13 cellular contexts compared by ENCODE assay signal in the genomic region with DNA sequence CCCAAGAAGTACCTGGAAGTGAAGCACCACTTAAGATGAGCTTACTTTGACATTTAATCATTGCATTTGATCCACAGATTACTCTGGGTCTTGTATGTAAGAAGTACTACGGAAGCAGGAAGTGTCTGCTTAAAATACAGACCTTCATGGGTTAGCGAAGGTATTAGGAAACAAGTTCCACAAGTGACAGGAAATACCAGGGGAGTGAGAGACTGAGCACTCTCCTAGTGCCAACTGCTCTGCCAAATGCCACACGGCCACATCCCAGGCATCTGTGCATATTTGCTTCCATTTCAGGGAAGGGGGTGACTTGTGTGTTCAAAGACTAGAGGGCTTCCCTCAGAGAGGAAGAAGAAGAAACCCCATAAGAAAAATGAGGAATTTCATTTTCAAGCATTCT. TPM values are rescaled to one million over a fixed set of nuclear protein-coding genes. Genes with fewer than 3 reads are reported as not detected.
DNase-seq lines count a peak whose midpoint lies in the region; ATAC-seq lines count a peak whose summit lies in the region.
"Had no signal": no experiment of that assay in that cellular context is flagged by ENCODE, and none has a peak within 500 bp of the region (broad histone marks: within the 10 kb centered on the region; RNA-seq: fewer than 3 reads in every experiment).

No MANE protein-coding gene starts in this region.

- H3K79me2 ChIP-seq in trophoblast cell (ENCODE audit: control insufficient read depth, insufficient read depth, low read length, poor library complexity): no peaks in the 10 kb centered on the region

- H3K4me1 ChIP-seq in trophoblast cell (ENCODE audit: control insufficient read depth in 1 of 2, insufficient read depth in 2 of 2, low read length in 2 of 2): peaks cover 2 to 6% of the 10 kb centered on the region in 2 experiments

- no peaks in the 10 kb centered on the region for H3K36me3 ChIP-seq in trophoblast cell (ENCODE audit: control insufficient read depth in 1 of 2, insufficient read depth in 2 of 2, low read length in 2 of 2)

- no peak overlapping the region for H4K91ac ChIP-seq in trophoblast cell (ENCODE audit: low read depth, low read length)

- H2BK5ac ChIP-seq in trophoblast cell (ENCODE audit: low read depth, low read length, poor library complexity): no peak overlapping the region

- no peak overlapping the region for H3K23ac ChIP-seq in trophoblast cell (ENCODE audit: low read length)

- no peak overlapping the region for H2AK5ac ChIP-seq in trophoblast cell (ENCODE audit: low read length)

- no CpG with 5 or more reads among the region's 3 CpGs for WGBS in trophoblast cell (ENCODE audit: extremely low coverage, insufficient coverage, insufficient read length)

- no peak overlapping the region for H3K9ac ChIP-seq in trophoblast cell (ENCODE audit: low read length)

- no peak overlapping the region for H2AFZ ChIP-seq in trophoblast cell (ENCODE audit: insufficient read depth, low read length, poor library complexity)

- peak overlapping the region; percentile 91 for H2BK12ac ChIP-seq in trophoblast cell (ENCODE audit: low read length)

- H3K14ac ChIP-seq in trophoblast cell (ENCODE audit: low read length): no peak overlapping the region

- H3K27me3 ChIP-seq in trophoblast cell (ENCODE audit: insufficient read depth, low read length): no peaks in the 10 kb centered on the region

- no peak overlapping the region for H2BK120ac ChIP-seq in trophoblast cell (ENCODE audit: insufficient read depth, low read length, poor library complexity)

- no peak overlapping the region for H3K18ac ChIP-seq in trophoblast cell (ENCODE audit: low read length)

- H3K27ac ChIP-seq in trophoblast cell (ENCODE audit: low read depth, low read length): peak overlapping the region; percentile 3
- H3K27ac ChIP-seq: 22Rv1, HL-60 had no signal

- no peak overlapping the region for H3K4me2 ChIP-seq in trophoblast cell (ENCODE audit: low read length)

- H4K8ac ChIP-seq in trophoblast cell (ENCODE audit: low read depth, low read length): no peak overlapping the region

- H3K4me3 ChIP-seq in trophoblast cell (ENCODE audit: low read depth, low read length): no peak overlapping the region

- H3K4ac ChIP-seq in trophoblast cell (ENCODE audit: low read depth, low read length): no peak overlapping the region

- peaks cover 3% of the 10 kb centered on the region for H3K79me1 ChIP-seq in trophoblast cell (ENCODE audit: low read length)

- no peak overlapping the region for H4K12ac ChIP-seq in trophoblast cell (ENCODE audit: low read depth, low read length)

- no peak for ATAC-seq in HG03025 (IDR thresholded peaks at IDR 0.05; ENCODE audit: low FRiP score, unreplicated experiment)
- no peak for ATAC-seq in GM19351 (IDR thresholded peaks at IDR 0.05; ENCODE audit: unreplicated experiment)
- ATAC-seq: WTC11 had no signal

- H3K9me3 ChIP-seq in trophoblast cell (ENCODE audit: insufficient read depth, low read depth, low read length): no peaks in the 10 kb centered on the region

- DNase-seq in DMS153 (lab: John Stamatoyannopoulos, UW) (peak; percentile 26), DMS153 treated with DMSO at 0.1 percent for 48 hours (lab: John Stamatoyannopoulos, UW; ENCODE audit: unreplicated experiment) (no peak), NCI-H69 (lab: John Stamatoyannopoulos, UW) (peak; percentile 16), dermis blood vessel endothelial cell (peak; percentile 45), trophoblast cell (peak in 1 of 2 donors; percentile 8), CD1c-positive myeloid dendritic cell (ENCODE audit: extremely low spot score) (no peak)
- DNase-seq: head of caudate nucleus, NCI-H446 treated with DMSO at 0.1 percent for 48 hours had no signal

RNA-seq across cellular contexts. Expression of gene ANK3, which starts 57.2 kb away (rescaled TPM):
- total RNA-seq in dermis blood vessel endothelial cell: 0.85 and 4.4 TPM in 2 replicates
- polyA plus RNA-seq in trophoblast cell (2013): 59.8 and 70.8 TPM in 2 replicates

Comparison
In these comparisons a context has a peak if more than half of its experiments do, and no peak if none do; other contexts are left out.
1. DNase-seq: peak in DMS153 (single experiment), NCI-H69 (single experiment) and dermis blood vessel endothelial cell (single experiment); none in DMS153 treated with DMSO at 0.1 percent for 48 hours (single experiment) and CD1c-positive myeloid dendritic cell (single experiment).